In genomic region chr7:151085691-151086620, GRCh38 we compare ENCODE assay signal across 1 cellular context.
TF ChIP-seq lines count a peak whose summit lies in the region.

Gene AGAP3 (plus strand): TSS chr7:151086475. CDS start chr7:151086742, 267 bp downstream.

TF ChIP-seq in K562, 482 proteins besides CTCF, POLR2A, EP300 and RAD21 (continued from another document and continues in another):
- TF ChIP-seq ZNF609 (CRISPR knock-in tag; IDR thresholded peaks at IDR 0.05; ENCODE audit: borderline replicate concordance), result no peak; the same call in 1 of the 2 replicates
- no peak for TF ChIP-seq SMARCA4 (IDR thresholded peaks at IDR 0.05)
- TF ChIP-seq, protein P1, sequence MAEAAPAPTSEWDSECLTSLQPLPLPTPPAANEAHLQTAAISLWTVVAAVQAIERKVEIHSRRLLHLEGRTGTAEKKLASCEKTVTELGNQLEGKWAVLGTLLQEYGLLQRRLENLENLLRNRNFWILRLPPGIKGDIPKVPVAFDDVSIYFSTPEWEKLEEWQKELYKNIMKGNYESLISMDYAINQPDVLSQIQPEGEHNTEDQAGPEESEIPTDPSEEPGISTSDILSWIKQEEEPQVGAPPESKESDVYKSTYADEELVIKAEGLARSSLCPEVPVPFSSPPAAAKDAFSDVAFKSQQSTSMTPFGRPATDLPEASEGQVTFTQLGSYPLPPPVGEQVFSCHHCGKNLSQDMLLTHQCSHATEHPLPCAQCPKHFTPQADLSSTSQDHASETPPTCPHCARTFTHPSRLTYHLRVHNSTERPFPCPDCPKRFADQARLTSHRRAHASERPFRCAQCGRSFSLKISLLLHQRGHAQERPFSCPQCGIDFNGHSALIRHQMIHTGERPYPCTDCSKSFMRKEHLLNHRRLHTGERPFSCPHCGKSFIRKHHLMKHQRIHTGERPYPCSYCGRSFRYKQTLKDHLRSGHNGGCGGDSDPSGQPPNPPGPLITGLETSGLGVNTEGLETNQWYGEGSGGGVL (CRISPR knock-in tag; IDR thresholded peaks at IDR 0.05), result no peak
- TF ChIP-seq, protein P2, sequence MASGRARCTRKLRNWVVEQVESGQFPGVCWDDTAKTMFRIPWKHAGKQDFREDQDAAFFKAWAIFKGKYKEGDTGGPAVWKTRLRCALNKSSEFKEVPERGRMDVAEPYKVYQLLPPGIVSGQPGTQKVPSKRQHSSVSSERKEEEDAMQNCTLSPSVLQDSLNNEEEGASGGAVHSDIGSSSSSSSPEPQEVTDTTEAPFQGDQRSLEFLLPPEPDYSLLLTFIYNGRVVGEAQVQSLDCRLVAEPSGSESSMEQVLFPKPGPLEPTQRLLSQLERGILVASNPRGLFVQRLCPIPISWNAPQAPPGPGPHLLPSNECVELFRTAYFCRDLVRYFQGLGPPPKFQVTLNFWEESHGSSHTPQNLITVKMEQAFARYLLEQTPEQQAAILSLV (tag; IDR thresholded peaks at IDR 0.05), result no peak
- TF ChIP-seq RREB1 (CRISPR knock-in tag; IDR thresholded peaks at IDR 0.05), result peak; percentile 20; the same call in 1 of the 2 replicates
- TF ChIP-seq SNAPC5 (CRISPR knock-in tag; IDR thresholded peaks at IDR 0.05), result no peak
- peak; percentile 82 for TF ChIP-seq MYC (IDR thresholded peaks at IDR 0.05; ENCODE audit: low read depth, low read length)
- peak; percentile 90 for TF ChIP-seq MYC (CRISPR knock-in tag; IDR thresholded peaks at IDR 0.05; ENCODE audit: borderline replicate concordance, low read depth)
- TF ChIP-seq ARHGAP35 (IDR thresholded peaks at IDR 0.05; ENCODE audit: partially characterized antibody), result no peak
- TF ChIP-seq DEAF1 (CRISPR knock-in tag; IDR thresholded peaks at IDR 0.05), result 0 out of 2 replicates have a peak, but pooled peaks have one; percentile 8
- TF ChIP-seq ZNF217 (CRISPR knock-in tag; IDR thresholded peaks at IDR 0.05), result no peak
- no peak for TF ChIP-seq ZNF696 (CRISPR knock-in tag; conservative IDR thresholded peaks at IDR 0.05)
- TF ChIP-seq HLTF (IDR thresholded peaks at IDR 0.05), result no peak; the same call in 1 of the 2 replicates
- TF ChIP-seq ZNF12 (CRISPR knock-in tag; IDR thresholded peaks at IDR 0.05), result no peak
- TF ChIP-seq, protein P3, sequence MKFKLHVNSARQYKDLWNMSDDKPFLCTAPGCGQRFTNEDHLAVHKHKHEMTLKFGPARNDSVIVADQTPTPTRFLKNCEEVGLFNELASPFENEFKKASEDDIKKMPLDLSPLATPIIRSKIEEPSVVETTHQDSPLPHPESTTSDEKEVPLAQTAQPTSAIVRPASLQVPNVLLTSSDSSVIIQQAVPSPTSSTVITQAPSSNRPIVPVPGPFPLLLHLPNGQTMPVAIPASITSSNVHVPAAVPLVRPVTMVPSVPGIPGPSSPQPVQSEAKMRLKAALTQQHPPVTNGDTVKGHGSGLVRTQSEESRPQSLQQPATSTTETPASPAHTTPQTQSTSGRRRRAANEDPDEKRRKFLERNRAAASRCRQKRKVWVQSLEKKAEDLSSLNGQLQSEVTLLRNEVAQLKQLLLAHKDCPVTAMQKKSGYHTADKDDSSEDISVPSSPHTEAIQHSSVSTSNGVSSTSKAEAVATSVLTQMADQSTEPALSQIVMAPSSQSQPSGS (CRISPR knock-in tag; IDR thresholded peaks at IDR 0.05), result no peak
- peak; percentile 95; the same call in 1 of the 2 replicates for TF ChIP-seq HDGF (IDR thresholded peaks at IDR 0.05)
- TF ChIP-seq ZC3H8 (IDR thresholded peaks at IDR 0.05), result no peak
- TF ChIP-seq MAZ (CRISPR knock-in tag; conservative IDR thresholded peaks at IDR 0.05 in 1 of 2, IDR thresholded peaks at IDR 0.05 in 1 of 2), result peak; percentile 100
- no peak for TF ChIP-seq C11orf30 (IDR thresholded peaks at IDR 0.05; ENCODE audit: low read depth)
- 0 out of 2 replicates have a peak, but pooled peaks have one; percentile 65 for TF ChIP-seq HDAC6 (IDR thresholded peaks at IDR 0.05; ENCODE audit: low read depth, low read length)
- TF ChIP-seq ZMIZ1 (IDR thresholded peaks at IDR 0.05; ENCODE audit: low read depth in 2 of 2, low read length in 2 of 2), result peak; percentile 19 to 54; a peak in 2 of 4 replicates
- TF ChIP-seq RB1 (IDR thresholded peaks at IDR 0.05; ENCODE audit: low read depth), result peak; percentile 76
- TF ChIP-seq, protein P4, sequence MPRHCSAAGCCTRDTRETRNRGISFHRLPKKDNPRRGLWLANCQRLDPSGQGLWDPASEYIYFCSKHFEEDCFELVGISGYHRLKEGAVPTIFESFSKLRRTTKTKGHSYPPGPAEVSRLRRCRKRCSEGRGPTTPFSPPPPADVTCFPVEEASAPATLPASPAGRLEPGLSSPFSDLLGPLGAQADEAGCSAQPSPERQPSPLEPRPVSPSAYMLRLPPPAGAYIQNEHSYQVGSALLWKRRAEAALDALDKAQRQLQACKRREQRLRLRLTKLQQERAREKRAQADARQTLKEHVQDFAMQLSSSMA (CRISPR knock-in tag; IDR thresholded peaks at IDR 0.05), result no peak
- TF ChIP-seq, protein P5, sequence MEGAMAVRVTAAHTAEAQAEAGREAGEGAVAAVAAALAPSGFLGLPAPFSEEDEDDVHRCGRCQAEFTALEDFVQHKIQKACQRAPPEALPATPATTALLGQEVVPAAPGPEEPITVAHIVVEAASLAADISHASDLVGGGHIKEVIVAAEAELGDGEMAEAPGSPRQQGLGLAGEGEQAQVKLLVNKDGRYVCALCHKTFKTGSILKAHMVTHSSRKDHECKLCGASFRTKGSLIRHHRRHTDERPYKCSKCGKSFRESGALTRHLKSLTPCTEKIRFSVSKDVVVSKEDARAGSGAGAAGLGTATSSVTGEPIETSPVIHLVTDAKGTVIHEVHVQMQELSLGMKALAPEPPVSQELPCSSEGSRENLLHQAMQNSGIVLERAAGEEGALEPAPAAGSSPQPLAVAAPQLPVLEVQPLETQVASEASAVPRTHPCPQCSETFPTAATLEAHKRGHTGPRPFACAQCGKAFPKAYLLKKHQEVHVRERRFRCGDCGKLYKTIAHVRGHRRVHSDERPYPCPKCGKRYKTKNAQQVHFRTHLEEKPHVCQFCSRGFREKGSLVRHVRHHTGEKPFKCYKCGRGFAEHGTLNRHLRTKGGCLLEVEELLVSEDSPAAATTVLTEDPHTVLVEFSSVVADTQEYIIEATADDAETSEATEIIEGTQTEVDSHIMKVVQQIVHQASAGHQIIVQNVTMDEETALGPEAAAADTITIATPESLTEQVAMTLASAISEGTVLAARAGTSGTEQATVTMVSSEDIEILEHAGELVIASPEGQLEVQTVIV (CRISPR knock-in tag; IDR thresholded peaks at IDR 0.05; ENCODE audit: borderline replicate concordance), result no peak
- TF ChIP-seq SAP30 (IDR thresholded peaks at IDR 0.05; ENCODE audit: borderline replicate concordance, insufficient read depth, low read depth, low read length, poor library complexity, severe bottlenecking), result peak; percentile 72
- TF ChIP-seq SREBF1 (IDR thresholded peaks at IDR 0.05; ENCODE audit: borderline replicate concordance, low read depth, low read length), result no peak
- TF ChIP-seq ZNF699 (CRISPR knock-in tag; IDR thresholded peaks at IDR 0.05; ENCODE audit: insufficient replicate concordance), result no peak
